In genomic region chr17:9414471-9414870, GRCh38 we compare ENCODE assay signal across 16 cellular contexts.
DNase-seq lines count a peak whose midpoint lies in the region; ATAC-seq lines count a peak whose summit lies in the region.
"Had no signal": no experiment of that assay in that cellular context is flagged by ENCODE, and none has a peak within 500 bp of the region (broad histone marks: within the 10 kb centered on the region; RNA-seq: fewer than 3 reads in every experiment).

No MANE protein-coding gene starts in this region.

- no peak overlapping the region for H2BK5ac ChIP-seq in mesendoderm (ENCODE audit: low read length)

- DNase-seq in activated naive CD8-positive, alpha-beta T cell treated with anti-CD3 and anti-CD28 coated beads, Interleukin-2, amount 50 U/mL, for 24 hours: no peak
- DNase-seq in activated naive CD8-positive, alpha-beta T cell treated with anti-CD3 and anti-CD28 coated beads for 36 hours: no peak
- DNase-seq in NK-92 treated with Interleukin-12 subunit alpha and Interleukin-12 subunit beta, amount 100 ng/mL, for 24 hours (lab: John Stamatoyannopoulos, UW): no peak
- DNase-seq in iPS-NIHi7 (ENCODE audit: extremely low spot score): no peak
- DNase-seq in mesendoderm: no peak
- DNase-seq: GM23248; stimulated activated CD4-positive, alpha-beta T cell treated with anti-CD3 and anti-CD28 coated beads, Interleukin-2, amount 100 ng/mL, for 48 hours had no signal

- no CpG with 5 or more reads among the region's 3 CpGs for WGBS in mesendoderm (ENCODE audit: extremely low coverage, insufficient coverage, low lambda C conversion rate)

- no peak overlapping the region for H4K8ac ChIP-seq in mesendoderm (ENCODE audit: low read depth, low read length)

- no peak overlapping the region for H3K4ac ChIP-seq in mesendoderm (ENCODE audit: low read depth, low read length)

- H2AK5ac ChIP-seq in mesendoderm (ENCODE audit: low read length): no peak overlapping the region

- H4K5ac ChIP-seq in mesendoderm (ENCODE audit: low read length): no peak overlapping the region

- no peak overlapping the region for H3K27ac Mint-ChIP-seq in activated naive CD8-positive, alpha-beta T cell treated with anti-CD3 and anti-CD28 coated beads, Interleukin-2, amount 50 U/mL, for 24 hours
- no peak overlapping the region for H3K27ac Mint-ChIP-seq in activated naive CD8-positive, alpha-beta T cell treated with anti-CD3 and anti-CD28 coated beads for 36 hours
- H3K27ac Mint-ChIP-seq in stimulated activated memory B cell treated with anti-CD40 and anti-IgM and Interleukin-4, amounts not matched to agents 10 μg/mL and 1 μg/mL and 100 μg/mL, for 72 hours: no peak overlapping the region
- H3K27ac Mint-ChIP-seq: activated T-helper 2 cell treated with anti-CD3 and anti-CD28 coated beads, Interferon-gamma antibody, Interleukin-2, Interleukin-4, amounts not matched to agents 10 μg/mL and 5 μg/mL and 100 μg/mL, durations not matched to agents 14 hours and 24 hours and 36 hours; WTC11 had no signal

- H3K4me2 ChIP-seq in mesendoderm (ENCODE audit: low read length): no peak overlapping the region

- no peaks in the 10 kb centered on the region for H3K27me3 Mint-ChIP-seq in activated naive CD8-positive, alpha-beta T cell treated with anti-CD3 and anti-CD28 coated beads, Interleukin-2, amount 50 U/mL, for 24 hours
- H3K27me3 Mint-ChIP-seq in activated naive CD8-positive, alpha-beta T cell treated with anti-CD3 and anti-CD28 coated beads for 36 hours: no peaks in the 10 kb centered on the region
- H3K27me3 Mint-ChIP-seq in stimulated activated memory B cell treated with anti-CD40 and anti-IgM and Interleukin-4, amounts not matched to agents 10 μg/mL and 1 μg/mL and 100 μg/mL, for 72 hours: no peaks in the 10 kb centered on the region

- no peaks in the 10 kb centered on the region for H3K36me3 ChIP-seq in mesendoderm (ENCODE audit: control insufficient read depth, insufficient read depth, low read length)
- H3K36me3 ChIP-seq: suprapubic skin had no signal

- H2BK15ac ChIP-seq in mesendoderm (replicated peaks; ENCODE audit: low read depth): no peak overlapping the region

- no peak overlapping the region for H3K23ac ChIP-seq in mesendoderm (ENCODE audit: low read length)

- peaks cover 14% of the 10 kb centered on the region for H3K4me1 Mint-ChIP-seq in activated naive CD8-positive, alpha-beta T cell treated with anti-CD3 and anti-CD28 coated beads, Interleukin-2, amount 50 U/mL, for 24 hours
- H3K4me1 Mint-ChIP-seq in activated naive CD8-positive, alpha-beta T cell treated with anti-CD3 and anti-CD28 coated beads for 36 hours: no peaks in the 10 kb centered on the region
- H3K4me1 Mint-ChIP-seq in stimulated activated memory B cell treated with anti-CD40 and anti-IgM and Interleukin-4, amounts not matched to agents 10 μg/mL and 1 μg/mL and 100 μg/mL, for 72 hours: peaks cover 12% of the 10 kb centered on the region

- no peak overlapping the region for H3K4me3 ChIP-seq in mesendoderm (ENCODE audit: low read length)
- H3K4me3 ChIP-seq: GM23248, K562, suprapubic skin had no signal

- H3K56ac ChIP-seq in mesendoderm (ENCODE audit: low read length): no peak overlapping the region

- H3K9ac ChIP-seq in mesendoderm (ENCODE audit: low read length): no peak overlapping the region
- H3K9ac ChIP-seq: GM23248 had no signal

- no peak overlapping the region for H3K4me3 Mint-ChIP-seq in activated naive CD8-positive, alpha-beta T cell treated with anti-CD3 and anti-CD28 coated beads, Interleukin-2, amount 50 U/mL, for 24 hours
- H3K4me3 Mint-ChIP-seq in activated naive CD8-positive, alpha-beta T cell treated with anti-CD3 and anti-CD28 coated beads for 36 hours: no peak overlapping the region
- H3K4me3 Mint-ChIP-seq in stimulated activated memory B cell treated with anti-CD40 and anti-IgM and Interleukin-4, amounts not matched to agents 10 μg/mL and 1 μg/mL and 100 μg/mL, for 72 hours: no peak overlapping the region
- H3K4me3 Mint-ChIP-seq: WTC11 had no signal

- H3K4me1 ChIP-seq in mesendoderm (ENCODE audit: control insufficient read depth, low read depth, low read length): no peaks in the 10 kb centered on the region

- peaks cover 19% of the 10 kb centered on the region for H3K36me3 Mint-ChIP-seq in activated naive CD8-positive, alpha-beta T cell treated with anti-CD3 and anti-CD28 coated beads, Interleukin-2, amount 50 U/mL, for 24 hours (ENCODE audit: low read depth)
- H3K36me3 Mint-ChIP-seq in activated naive CD8-positive, alpha-beta T cell treated with anti-CD3 and anti-CD28 coated beads for 36 hours: peaks cover 7% of the 10 kb centered on the region
- peaks cover 33% of the 10 kb centered on the region for H3K36me3 Mint-ChIP-seq in stimulated activated memory B cell treated with anti-CD40 and anti-IgM and Interleukin-4, amounts not matched to agents 10 μg/mL and 1 μg/mL and 100 μg/mL, for 72 hours

- H3K9me3 Mint-ChIP-seq in activated naive CD8-positive, alpha-beta T cell treated with anti-CD3 and anti-CD28 coated beads, Interleukin-2, amount 50 U/mL, for 24 hours: no peaks in the 10 kb centered on the region
- peaks cover 2% of the 10 kb centered on the region for H3K9me3 Mint-ChIP-seq in activated naive CD8-positive, alpha-beta T cell treated with anti-CD3 and anti-CD28 coated beads for 36 hours
- H3K9me3 Mint-ChIP-seq in stimulated activated memory B cell treated with anti-CD40 and anti-IgM and Interleukin-4, amounts not matched to agents 10 μg/mL and 1 μg/mL and 100 μg/mL, for 72 hours: no peaks in the 10 kb centered on the region

- H3K79me1 ChIP-seq in mesendoderm (ENCODE audit: low read length): no peaks in the 10 kb centered on the region

- no peak overlapping the region for H2BK120ac ChIP-seq in mesendoderm (ENCODE audit: low read depth, low read length)

- no peak overlapping the region for H3K18ac ChIP-seq in mesendoderm (ENCODE audit: low read length)

- no peak overlapping the region for H3K27ac ChIP-seq in mesendoderm (ENCODE audit: low read depth, low read length)
- H3K27ac ChIP-seq: 22Rv1, GM23248, suprapubic skin had no signal

- no peaks in the 10 kb centered on the region for H3K27me3 ChIP-seq in mesendoderm (ENCODE audit: insufficient read depth, low read length, poor library complexity)
- H3K27me3 ChIP-seq: suprapubic skin had no signal

- ATAC-seq in activated naive CD8-positive, alpha-beta T cell treated with anti-CD3 and anti-CD28 coated beads, Interleukin-2, amount 50 U/mL, for 24 hours: peak; percentile 40
- ATAC-seq in GM21786 (IDR thresholded peaks at IDR 0.05; ENCODE audit: unreplicated experiment) (peak; percentile 97), HG03196 (IDR thresholded peaks at IDR 0.05; ENCODE audit: unreplicated experiment) (peak; percentile 88)
- peak; percentile 90 for ATAC-seq in stimulated activated memory B cell treated with anti-CD40 and anti-IgM and Interleukin-4, amounts not matched to agents 10 μg/mL and 1 μg/mL and 100 μg/mL, for 72 hours
- ATAC-seq: K562, left lobe of liver, WTC11 had no signal

- H3K79me2 ChIP-seq in mesendoderm (ENCODE audit: control insufficient read depth, insufficient read depth, low read length): no peaks in the 10 kb centered on the region

Comparison
In these comparisons a context has a peak if more than half of its experiments do, and no peak if none do; other contexts are left out.
1. ATAC-seq: peak in every context shown above with its lines; median percentile 97 in GM21786; 90 in stimulated activated memory B cell treated with anti-CD40 and anti-IgM and Interleukin-4, amounts not matched to agents 10 μg/mL and 1 μg/mL and 100 μg/mL, for 72 hours; 88 in HG03196; 40 in activated naive CD8-positive, alpha-beta T cell treated with anti-CD3 and anti-CD28 coated beads, Interleukin-2, amount 50 U/mL, for 24 hours.